Comparison of ENCODE assay signal across 29 cellular contexts in genomic region chr13:44407379-44407778, GRCh38. TPM values are rescaled to one million over a fixed set of nuclear protein-coding genes. Genes with fewer than 3 reads are reported as not detected.
"Had no signal": no experiment of that assay in that cellular context is flagged by ENCODE, and none has a peak within 500 bp of the region (broad histone marks: within the 10 kb centered on the region; RNA-seq: fewer than 3 reads in every experiment).

No MANE protein-coding gene starts in this region.

- H3K4me2 ChIP-seq: hepatocyte had no signal

- H3K27ac ChIP-seq: brain microvascular endothelial cell, gastrocnemius medialis, hepatocyte, parathyroid adenoma, testis, transverse colon had no signal

- H3K4me3 Mint-ChIP-seq: activated CD4-positive, alpha-beta memory T cell treated with anti-CD3 and anti-CD28 coated beads for 36 hours; activated CD4-positive, alpha-beta T cell treated with anti-CD3 and anti-CD28 coated beads, Interleukin-2, amount 10 ng/mL, durations not matched to agents 24 days and 14 days; activated T-helper 1 cell treated with anti-CD3 and anti-CD28 coated beads, Interleukin-12 subunit alpha, Interleukin-12 subunit beta, Interleukin-2, Interleukin-4 antibody, amounts not matched to agents 30 ng/mL and 10 ng/mL and 1 ng/mL, durations not matched to agents 14 hours and 24 hours and 36 hours; central memory CD8-positive, alpha-beta T cell; dendritic cell treated with granulocyte-macrophage colony-stimulating factor and Interleukin-4, amounts not matched to agents 40 ng/mL and 50 ng/mL, for 4 days; naive thymus-derived CD4-positive, alpha-beta T cell; neural crest cell; T-helper 17 cell had no signal

- DNase-seq: activated CD4-positive, alpha-beta memory T cell treated with anti-CD3 and anti-CD28 coated beads for 36 hours; activated CD4-positive, alpha-beta T cell treated with anti-CD3 and anti-CD28 coated beads, Interleukin-2, amount 10 ng/mL, durations not matched to agents 24 days and 14 days; activated CD4-positive, CD25-positive, alpha-beta regulatory T cell treated with anti-CD3 and anti-CD28 coated beads, Interleukin-2, amount 50 U/mL, for 72 hours; activated CD8-positive, alpha-beta memory T cell treated with anti-CD3 and anti-CD28 coated beads, Interleukin-2, amount 50 U/mL, for 4 hours; activated gamma-delta T cell; activated naive CD4-positive, alpha-beta T cell treated with anti-CD3 and anti-CD28 coated beads, Interleukin-2, amount 50 U/mL, for 16 hours; activated T-cell treated with anti-CD3 and anti-CD28 coated beads, Interleukin-2, amount 50 U/mL, for 1 hour; amniotic stem cell; brain microvascular endothelial cell; gastrocnemius medialis; glutamatergic neuron; kidney; left colon; midbrain; naive thymus-derived CD4-positive, alpha-beta T cell; occipital lobe; right cardiac atrium; stimulated activated CD4-positive, alpha-beta T cell treated with anti-CD3 and anti-CD28 coated beads, Interleukin-2, amount 100 ng/mL, for 48 hours; stimulated activated naive CD8-positive, alpha-beta T cell treated with anti-CD3 and anti-CD28 coated beads, Interleukin-15, Interleukin-2, amounts not matched to agents 100 U/mL and 50 U/mL, for 24 hours; T-helper 17 cell; T1000; testis; transverse colon had no signal

- H3K27ac Mint-ChIP-seq: activated CD4-positive, alpha-beta memory T cell treated with anti-CD3 and anti-CD28 coated beads for 36 hours; activated CD4-positive, alpha-beta T cell treated with anti-CD3 and anti-CD28 coated beads, Interleukin-2, amount 10 ng/mL, durations not matched to agents 24 days and 14 days; activated T-helper 1 cell treated with anti-CD3 and anti-CD28 coated beads, Interleukin-12 subunit alpha, Interleukin-12 subunit beta, Interleukin-2, Interleukin-4 antibody, amounts not matched to agents 30 ng/mL and 10 ng/mL and 1 ng/mL, durations not matched to agents 14 hours and 24 hours and 36 hours; dendritic cell treated with granulocyte-macrophage colony-stimulating factor and Interleukin-4, amounts not matched to agents 40 ng/mL and 50 ng/mL, for 4 days; T-helper 17 cell had no signal

- H3K9me3 ChIP-seq: gastrocnemius medialis, testis, transverse colon had no signal

- ATAC-seq: gastrocnemius medialis; left colon; naive thymus-derived CD4-positive, alpha-beta T cell; right cardiac atrium; T-helper 17 cell had no signal

- H3K36me3 ChIP-seq: brain microvascular endothelial cell, gastrocnemius medialis, transverse colon had no signal

- H3K4me1 Mint-ChIP-seq: activated CD4-positive, alpha-beta T cell treated with anti-CD3 and anti-CD28 coated beads, Interleukin-2, amount 10 ng/mL, durations not matched to agents 24 days and 14 days; central memory CD8-positive, alpha-beta T cell had no signal

- H3K79me2 ChIP-seq: hepatocyte, parathyroid adenoma had no signal

- H3K9me3 Mint-ChIP-seq: activated CD4-positive, alpha-beta memory T cell treated with anti-CD3 and anti-CD28 coated beads for 36 hours; activated CD4-positive, alpha-beta T cell treated with anti-CD3 and anti-CD28 coated beads, Interleukin-2, amount 10 ng/mL, durations not matched to agents 24 days and 14 days; activated T-helper 1 cell treated with anti-CD3 and anti-CD28 coated beads, Interleukin-12 subunit alpha, Interleukin-12 subunit beta, Interleukin-2, Interleukin-4 antibody, amounts not matched to agents 30 ng/mL and 10 ng/mL and 1 ng/mL, durations not matched to agents 14 hours and 24 hours and 36 hours; central memory CD8-positive, alpha-beta T cell; dendritic cell treated with granulocyte-macrophage colony-stimulating factor and Interleukin-4, amounts not matched to agents 40 ng/mL and 50 ng/mL, for 4 days; naive thymus-derived CD4-positive, alpha-beta T cell; neural crest cell had no signal

- H3K4me3 ChIP-seq: gastrocnemius medialis, hepatocyte, testis, transverse colon had no signal

- H3K27me3 ChIP-seq: brain microvascular endothelial cell, gastrocnemius medialis, hepatocyte, testis, transverse colon had no signal

- H2AFZ ChIP-seq: hepatocyte, parathyroid adenoma had no signal

- H3K9ac ChIP-seq: parathyroid adenoma had no signal

- H3K4me1 ChIP-seq: gastrocnemius medialis had no signal

- H3K36me3 Mint-ChIP-seq: activated CD4-positive, alpha-beta memory T cell treated with anti-CD3 and anti-CD28 coated beads for 36 hours; naive thymus-derived CD4-positive, alpha-beta T cell had no signal

RNA-seq across cellular contexts. Expression of gene SERP2, which starts 33.8 kb away (rescaled TPM):
- total RNA-seq: activated CD4-positive, alpha-beta memory T cell treated with anti-CD3 and anti-CD28 coated beads for 36 hours; activated CD4-positive, alpha-beta T cell treated with anti-CD3 and anti-CD28 coated beads, Interleukin-2, amount 10 ng/mL, durations not matched to agents 24 days and 14 days; activated T-helper 1 cell treated with anti-CD3 and anti-CD28 coated beads, Interleukin-12 subunit alpha, Interleukin-12 subunit beta, Interleukin-2, Interleukin-4 antibody, amounts not matched to agents 30 ng/mL and 10 ng/mL and 1 ng/mL, durations not matched to agents 14 hours and 24 hours and 36 hours; T-helper 17 cell had no signal
